In the genomic region with DNA sequence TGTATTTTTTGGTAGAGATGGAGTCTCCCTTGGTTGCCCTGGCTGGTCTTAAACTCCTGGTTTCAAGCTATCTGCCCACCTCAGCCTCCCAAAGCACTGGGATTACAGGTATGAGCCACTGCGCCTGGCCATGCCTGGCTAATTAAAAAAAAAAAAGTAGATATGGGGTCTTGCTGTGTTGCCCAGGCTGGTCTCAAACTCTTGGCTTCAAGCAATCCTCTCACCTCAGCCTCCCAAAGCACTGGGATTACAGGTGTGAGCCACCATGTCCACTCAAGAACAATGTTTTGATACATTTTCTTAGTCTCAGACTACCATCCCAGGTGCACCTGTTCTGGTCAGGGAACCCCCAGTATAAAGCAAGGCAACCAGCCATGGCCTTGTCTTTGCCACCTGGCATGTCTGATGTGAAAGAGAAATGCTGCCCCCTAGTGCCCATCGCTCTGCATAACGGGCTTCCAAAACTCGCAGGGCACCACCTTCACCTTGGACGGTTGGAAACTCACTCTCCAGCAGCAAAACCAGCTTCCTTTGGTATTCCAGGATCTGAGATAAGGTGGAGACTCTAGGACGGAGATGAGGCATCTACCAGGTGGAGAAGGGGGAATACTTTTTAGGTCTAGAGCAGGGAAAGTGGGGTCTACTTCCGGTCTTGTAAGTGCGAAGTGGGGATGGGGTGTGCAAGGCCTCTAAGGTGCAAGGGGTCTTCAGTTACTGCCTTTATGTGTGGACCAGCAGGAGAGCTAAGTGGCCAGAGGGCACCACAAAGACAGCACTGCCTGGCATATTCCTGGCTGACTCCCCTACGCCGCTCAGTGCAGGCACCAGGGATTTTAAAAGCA, we compare ENCODE assay signal across 8 cellular contexts.
DNase-seq lines count a peak whose midpoint lies in the region; ATAC-seq and TF ChIP-seq lines count a peak whose summit lies in the region.

No MANE protein-coding gene starts in this region.

- DNase-seq in GM06990 (ENCODE audit: extremely low read depth, insufficient read length) (no peak), HAP-1 (ENCODE audit: low spot score in 2 of 2) (peak; percentile 59 to 88), NCI-H1694 (lab: John Stamatoyannopoulos, UW) (peak; percentile 58), UCSD-AML1 (lab: John Stamatoyannopoulos, UW; ENCODE audit: unreplicated experiment) (peak; percentile 66), brain microvascular endothelial cell (peak; percentile 74), iPS-NIHi7 (ENCODE audit: extremely low spot score) (peak; percentile 86)
- DNase-seq in stimulated activated CD4-positive, alpha-beta T cell treated with anti-CD3 and anti-CD28 coated beads, Interleukin-15, amount 100 ng/mL, for 48 hours (ENCODE audit: low read depth in 2 of 2): peak; percentile 52 to 67

- H3K27me3 ChIP-seq in GM06990 (replicated peaks; ENCODE audit: control insufficient read depth, insufficient read depth, low read length): no peaks in the 10 kb centered on the region; the same call in 1 of the 2 replicates
- no peaks in the 10 kb centered on the region for H3K27me3 ChIP-seq in HAP-1 (ENCODE audit: low read depth)
- no peaks in the 10 kb centered on the region for H3K27me3 ChIP-seq in brain microvascular endothelial cell (replicated peaks)

- no peak overlapping the region for H3K4me3 ChIP-seq in GM06990 (replicated peaks; ENCODE audit: low read depth, low read length)
- H3K4me3 ChIP-seq in HAP-1: no peak overlapping the region
- no peak overlapping the region for H3K4me3 ChIP-seq in brain microvascular endothelial cell (ENCODE audit: low read depth, low read length)

- TF ChIP-seq CTCF in GM06990 (IDR thresholded peaks at IDR 0.05; ENCODE audit: insufficient read depth, low read length, poor library complexity, severe bottlenecking) (peak; percentile 78), brain microvascular endothelial cell (IDR thresholded peaks at IDR 0.05; ENCODE audit: low read depth, low read length, missing control alignments) (peak; percentile 92)

- no peaks in the 10 kb centered on the region for H3K9me3 ChIP-seq in HAP-1

- H3K27ac ChIP-seq in brain microvascular endothelial cell: peak overlapping the region; percentile 67

- in situ Hi-C loops in HAP-1 (cut with MboI; ENCODE audit: low sequenced_read_pairs) (loop anchor here (5.0 kb wide), 1 partner anchor 185 kb away; no protein-coding TSS in a partner anchor), brain microvascular endothelial cell (cut with HindIII; ENCODE audit: low pct_ligation_motif_present, low sequenced_read_pairs) (no loop called here)

- H3K36me3 ChIP-seq in GM06990 (ENCODE audit: control insufficient read depth, insufficient read depth, low read length): no peaks in the 10 kb centered on the region
- H3K36me3 ChIP-seq in HAP-1 (replicated peaks): no peaks in the 10 kb centered on the region
- H3K36me3 ChIP-seq in brain microvascular endothelial cell (replicated peaks): no peaks in the 10 kb centered on the region

- no peaks in the 10 kb centered on the region for H3K4me1 ChIP-seq in HAP-1

- no peak for ATAC-seq in HG02938 (IDR thresholded peaks at IDR 0.05; ENCODE audit: unreplicated experiment)
